Comparison of ENCODE assay signal across 23 cellular contexts in genomic region chr18:6520901-6521300, GRCh38.
"Had no signal": no experiment of that assay in that cellular context is flagged by ENCODE, and none has a peak within 500 bp of the region (broad histone marks: within the 10 kb centered on the region; RNA-seq: fewer than 3 reads in every experiment).

No MANE protein-coding gene starts in this region.

- H3K27ac ChIP-seq: colonic mucosa, dorsolateral prefrontal cortex, epithelial cell of prostate, esophagus muscularis mucosa, esophagus squamous epithelium, foreskin keratinocyte, gastrocnemius medialis, gastroesophageal sphincter, heart left ventricle, heart right ventricle had no signal

- H3K27me3 ChIP-seq: colonic mucosa, esophagus muscularis mucosa, esophagus squamous epithelium, gastrocnemius medialis, heart left ventricle had no signal

- H3K9me3 ChIP-seq: colonic mucosa, gastrocnemius medialis had no signal

- H3K4me3 ChIP-seq: colonic mucosa, dorsolateral prefrontal cortex, esophagus muscularis mucosa, esophagus squamous epithelium, gastrocnemius medialis, gastroesophageal sphincter, heart left ventricle, heart right ventricle had no signal

- H3K27me3 Mint-ChIP-seq: effector memory CD8-positive, alpha-beta T cell had no signal

- H3K4me1 Mint-ChIP-seq: endodermal cell had no signal

- DNase-seq: colonic mucosa; cortex of kidney; dermis blood vessel endothelial cell; dorsolateral prefrontal cortex; effector CD4-positive, alpha-beta T cell; effector CD8-positive, alpha-beta T cell; effector memory CD4-positive, alpha-beta T cell; effector memory CD8-positive, alpha-beta T cell; endodermal cell; erythroblast; esophagus squamous epithelium; foreskin fibroblast; foreskin keratinocyte; gastrocnemius medialis; glutamatergic neuron; head of caudate nucleus; heart left ventricle; heart right ventricle had no signal

- ATAC-seq: effector memory CD8-positive, alpha-beta T cell; esophagus mucosa; foreskin keratinocyte; gastrocnemius medialis; gastroesophageal sphincter; heart left ventricle; heart right ventricle had no signal

- H3K27ac Mint-ChIP-seq: dendritic cell treated with granulocyte-macrophage colony-stimulating factor and Interleukin-4, amounts not matched to agents 40 ng/mL and 50 ng/mL, for 4 days; effector memory CD8-positive, alpha-beta T cell; endodermal cell had no signal

- H3K9me3 Mint-ChIP-seq: dendritic cell treated with granulocyte-macrophage colony-stimulating factor and Interleukin-4, amounts not matched to agents 40 ng/mL and 50 ng/mL, for 4 days had no signal

- H3K36me3 ChIP-seq: colonic mucosa, esophagus muscularis mucosa, esophagus squamous epithelium, gastrocnemius medialis, gastroesophageal sphincter, heart left ventricle, heart right ventricle had no signal

- H3K4me1 ChIP-seq: colonic mucosa, esophagus muscularis mucosa, esophagus squamous epithelium, foreskin keratinocyte, gastrocnemius medialis, gastroesophageal sphincter, heart left ventricle, heart right ventricle had no signal

- H3K4me3 Mint-ChIP-seq: dendritic cell treated with granulocyte-macrophage colony-stimulating factor and Interleukin-4, amounts not matched to agents 40 ng/mL and 50 ng/mL, for 4 days; effector memory CD8-positive, alpha-beta T cell; endodermal cell had no signal
